1 cellular context compared by ENCODE assay signal in genomic region chr7:51428226-51428887, GRCh38.
TF ChIP-seq lines count a peak whose summit lies in the region.

No MANE protein-coding gene starts in this region.

TF ChIP-seq in WTC11, 78 proteins besides CTCF, POLR2A, EP300 and RAD21 (continued from another document):
- TF ChIP-seq, protein P1, sequence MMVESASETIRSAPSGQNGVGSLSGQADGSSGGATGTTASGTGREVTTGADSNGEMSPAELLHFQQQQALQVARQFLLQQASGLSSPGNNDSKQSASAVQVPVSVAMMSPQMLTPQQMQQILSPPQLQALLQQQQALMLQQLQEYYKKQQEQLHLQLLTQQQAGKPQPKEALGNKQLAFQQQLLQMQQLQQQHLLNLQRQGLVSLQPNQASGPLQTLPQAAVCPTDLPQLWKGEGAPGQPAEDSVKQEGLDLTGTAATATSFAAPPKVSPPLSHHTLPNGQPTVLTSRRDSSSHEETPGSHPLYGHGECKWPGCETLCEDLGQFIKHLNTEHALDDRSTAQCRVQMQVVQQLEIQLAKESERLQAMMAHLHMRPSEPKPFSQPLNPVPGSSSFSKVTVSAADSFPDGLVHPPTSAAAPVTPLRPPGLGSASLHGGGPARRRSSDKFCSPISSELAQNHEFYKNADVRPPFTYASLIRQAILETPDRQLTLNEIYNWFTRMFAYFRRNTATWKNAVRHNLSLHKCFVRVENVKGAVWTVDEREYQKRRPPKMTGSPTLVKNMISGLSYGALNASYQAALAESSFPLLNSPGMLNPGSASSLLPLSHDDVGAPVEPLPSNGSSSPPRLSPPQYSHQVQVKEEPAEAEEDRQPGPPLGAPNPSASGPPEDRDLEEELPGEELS (CRISPR knock-in tag; IDR thresholded peaks at IDR 0.05): no peak
- TF ChIP-seq, protein P2, sequence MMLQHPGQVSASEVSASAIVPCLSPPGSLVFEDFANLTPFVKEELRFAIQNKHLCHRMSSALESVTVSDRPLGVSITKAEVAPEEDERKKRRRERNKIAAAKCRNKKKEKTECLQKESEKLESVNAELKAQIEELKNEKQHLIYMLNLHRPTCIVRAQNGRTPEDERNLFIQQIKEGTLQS (CRISPR knock-in tag; conservative IDR thresholded peaks at IDR 0.05): no peak
- TF ChIP-seq ZNF219 (CRISPR knock-in tag; IDR thresholded peaks at IDR 0.05; ENCODE audit: borderline replicate concordance) (no peak), OVOL2 (CRISPR knock-in tag; IDR thresholded peaks at IDR 0.05; ENCODE audit: borderline replicate concordance) (no peak)
